In genomic region chr17:62478424-62478975, GRCh38 we compare ENCODE assay signal across 8 cellular contexts. TPM values are rescaled to one million over a fixed set of nuclear protein-coding genes. Genes with fewer than 3 reads are reported as not detected.
DNase-seq lines count a peak whose midpoint lies in the region; ATAC-seq, FAIRE-seq and TF ChIP-seq lines count a peak whose summit lies in the region.
"Not testable (repeated sequence)": the region's sequence is repeated elsewhere in the genome, so short reads cannot be mapped to it uniquely, and the experiment has no call there.

Gene TLK2, plus strand, starts transcription at chr17:62478825. Its CDS starts 2,301 bp downstream, at chr17:62481126.

- dilution Hi-C loops in IMR-90 (cut with HindIII; ENCODE audit: low sequenced_read_pairs, unreplicated experiment): not testable (repeated sequence)

- H2AFZ ChIP-seq in IMR-90 (replicated peaks; ENCODE audit: low read length, poor library complexity): peak within 1 kb of the TSS; percentile 49

- H2AK9ac ChIP-seq in IMR-90 (replicated peaks; ENCODE audit: low read depth, low read length, poor library complexity): peak within 1 kb of the TSS; percentile 81

- H4K91ac ChIP-seq in IMR-90 (ENCODE audit: insufficient read depth, low read depth, low read length): peak within 1 kb of the TSS; percentile 32; the same call in 1 of the 2 replicates

- not testable (repeated sequence) for H3K27me3 Mint-ChIP-seq in activated T-cell treated with anti-CD3 and anti-CD28 coated beads, Interleukin-2, amount 50 U/mL, for 4 hours (ENCODE audit: low read depth)

- peak within 1 kb of the TSS; percentile 82 for H3K23ac ChIP-seq in IMR-90 (ENCODE audit: low read depth, low read length)

- not testable (repeated sequence) for H2BK120ac ChIP-seq in IMR-90 (ENCODE audit: low read depth, low read length)

- POLR2A ChIA-PET in IMR-90 (lab: Charles Lee; ENCODE audit: unreplicated experiment): not testable (repeated sequence)

- H3K4me2 ChIP-seq in IMR-90 (ENCODE audit: low read depth, low read length): peak within 1 kb of the TSS; percentile 90

- H3K18ac ChIP-seq in IMR-90 (ENCODE audit: low read depth, low read length): peak within 1 kb of the TSS; percentile 23; the same call in 1 of the 2 replicates

- BruUV-seq in IMR-90 (replicated peaks; lab: Mats Ljungman, UMichigan): not testable (repeated sequence)

- not testable (repeated sequence) for H2BK20ac ChIP-seq in IMR-90 (ENCODE audit: low read depth, low read length)

- H3K79me1 ChIP-seq in IMR-90 (ENCODE audit: low read depth in 1 of 2, low read length in 2 of 2): peaks cover 10 to 21% of the 10 kb centered on the region in 2 experiments

- H2AK5ac ChIP-seq in IMR-90 (ENCODE audit: low read depth, low read length): peak within 1 kb of the TSS; percentile 73

- no CpG with 5 or more reads among the region's 69 CpGs for WGBS in IMR-90 (ENCODE audit: extremely low coverage in 2 of 2, insufficient read length in 1 of 2), 2 experiments

- H2BK15ac ChIP-seq in IMR-90 (ENCODE audit: low read depth, low read length): not testable (repeated sequence)

- peak within 1 kb of the TSS; percentile 83 for H3K14ac ChIP-seq in IMR-90 (replicated peaks; ENCODE audit: low read depth, low read length)

- H3K4me3 Mint-ChIP-seq in activated T-cell treated with anti-CD3 and anti-CD28 coated beads, Interleukin-2, amount 50 U/mL, for 4 hours: peak within 1 kb of the TSS; percentile 92

- peak within 1 kb of the TSS; percentile 60 for H2BK5ac ChIP-seq in IMR-90 (ENCODE audit: low read depth, low read length, poor library complexity, severe bottlenecking)

- H4K8ac ChIP-seq in IMR-90 (ENCODE audit: low read depth in 2 of 2, low read length in 2 of 2): peak within 1 kb of the TSS; percentile 62 to 72; a peak in 2 of 4 replicates

- H4K20me1 ChIP-seq in IMR-90 (ENCODE audit: insufficient read depth, low read length): not testable (repeated sequence)

- peak within 1 kb of the TSS; percentile 71 for H3K4ac ChIP-seq in IMR-90 (ENCODE audit: low read depth, low read length)

- H3K27ac ChIP-seq in IMR-90 (ENCODE audit: insufficient read depth, low read length) (peak within 1 kb of the TSS; percentile 81), Peyer's patch (peak within 1 kb of the TSS; percentile 93 to 98 (median 97))

- TF ChIP-seq RAD21 in IMR-90 (IDR thresholded peaks at IDR 0.05; ENCODE audit: low read length): not testable (repeated sequence)

- H3K9me3 ChIP-seq in IMR-90 (ENCODE audit: control insufficient read depth, insufficient read depth, low read length); Peyer's patch: not testable (repeated sequence)

- peak within 1 kb of the TSS; percentile 95 for H3K9ac ChIP-seq in IMR-90 (ENCODE audit: low read depth, low read length)

- H3K4me1 Mint-ChIP-seq in activated T-cell treated with anti-CD3 and anti-CD28 coated beads, Interleukin-2, amount 50 U/mL, for 4 hours (ENCODE audit: low read depth): peaks cover 30% of the 10 kb centered on the region

- in situ Hi-C loops in IMR-90 (cut with MboI; ENCODE audit: low sequenced_read_pairs): not testable (repeated sequence)

- ATAC-seq in GM21529 (IDR thresholded peaks at IDR 0.05; ENCODE audit: unreplicated experiment): peak; percentile 71
- peak; percentile 89 for ATAC-seq in IMR-90 (ENCODE audit: low read depth)
- ATAC-seq in activated T-cell treated with anti-CD3 and anti-CD28 coated beads, Interleukin-2, amount 50 U/mL, for 4 hours: peak; percentile 81 to 85

- H3K4me1 ChIP-seq in IMR-90 (ENCODE audit: control insufficient read depth, insufficient read depth, low read length): not testable (repeated sequence)
- H3K4me1 ChIP-seq in Peyer's patch: peaks cover 0 to 38% (median 3%) of the 10 kb centered on the region in 4 donors

- not testable (repeated sequence) for H3K27me3 ChIP-seq in IMR-90 (ENCODE audit: control insufficient read depth, insufficient read depth, low read length); Peyer's patch

- H3K9me3 Mint-ChIP-seq in activated T-cell treated with anti-CD3 and anti-CD28 coated beads, Interleukin-2, amount 50 U/mL, for 4 hours: not testable (repeated sequence)

- H3K56ac ChIP-seq in IMR-90 (ENCODE audit: extremely low read depth, insufficient read depth, low read length): peak within 1 kb of the TSS; percentile 79; the same call in 1 of the 2 replicates

- not testable (repeated sequence) for H3K36me3 Mint-ChIP-seq in activated T-cell treated with anti-CD3 and anti-CD28 coated beads, Interleukin-2, amount 50 U/mL, for 4 hours (ENCODE audit: insufficient read depth)

- TF ChIP-seq CTCF in D721Med (IDR thresholded peaks at IDR 0.05; ENCODE audit: insufficient read depth, missing control alignments); IMR-90 (conservative IDR thresholded peaks at IDR 0.05; ENCODE audit: low read depth, low read length); Peyer's patch (IDR thresholded peaks at IDR 0.05): not testable (repeated sequence)

- intact Hi-C loops in IMR-90 (cut with micrococcal nuclease): not testable (repeated sequence)

- CTCF ChIA-PET in IMR-90 (lab: Yijun Ruan, JAX): not testable (repeated sequence)

- not testable (repeated sequence) for H3K9me1 ChIP-seq in IMR-90 (ENCODE audit: insufficient read depth, low read length)

- H3K36me3 ChIP-seq in IMR-90 (ENCODE audit: control insufficient read depth, insufficient read depth, low read length); Peyer's patch: not testable (repeated sequence)

- FAIRE-seq in D721Med (lab: Jason Lieb, UNC): not testable (repeated sequence)

- H4K5ac ChIP-seq in IMR-90 (ENCODE audit: low read depth, low read length): peak within 1 kb of the TSS; percentile 89

- H3K4me3 ChIP-seq in IMR-90 (ENCODE audit: insufficient read depth, low read depth, low read length): peak within 1 kb of the TSS; percentile 89
- peak within 1 kb of the TSS; percentile 82 to 99 (median 92) for H3K4me3 ChIP-seq in Peyer's patch

- TF ChIP-seq POLR2A in IMR-90 (IDR thresholded peaks at IDR 0.05; ENCODE audit: low read depth, low read length) (peak; percentile 70), Peyer's patch (IDR thresholded peaks at IDR 0.05) (peak; percentile 17 to 58), erythroblast (IDR thresholded peaks at IDR 0.05; ENCODE audit: low read length) (peak; percentile 32)

- DNase-seq in D721Med (ENCODE audit: insufficient read length, low spot score) (peak; percentile 86), IMR-90 (peak; percentile 69), Peyer's patch (peak; percentile 81 to 91 (median 81)), erythroblast (lab: John Stamatoyannopoulos, UW) (peak; percentile 84 to 87), mucosa of gallbladder (ENCODE audit: low spot score) (peak; percentile 68)
- DNase-seq in activated T-cell treated with anti-CD3 and anti-CD28 coated beads, Interleukin-2, amount 50 U/mL, for 4 hours: peak; percentile 80
- peak; percentile 65 to 80 for DNase-seq in stimulated activated CD8-positive, alpha-beta memory T cell treated with anti-CD3 and anti-CD28 coated beads, Interleukin-2, amount 100 ng/mL, for 48 hours (ENCODE audit: low read depth in 2 of 2)

TF ChIP-seq in IMR-90, 13 proteins besides CTCF, POLR2A, EP300 and RAD21:
- TF ChIP-seq MAZ (IDR thresholded peaks at IDR 0.05; ENCODE audit: borderline replicate concordance, low read depth, low read length): peak; percentile 14; the same call in 1 of the 2 replicates

RNA-seq across cellular contexts. Expression of gene TLK2, which starts in this region (rescaled TPM):
- total RNA-seq in IMR-90 (2012; rRNA removed) (35.7 and 42.2 TPM in 2 replicates), Peyer's patch (10 to 100 TPM; 33.8 to 65.2 (median 49.3) TPM), mucosa of gallbladder (30.6 TPM)
- 34.2 and 39.4 TPM in 2 replicates for polyA plus RNA-seq in IMR-90 (2012; rRNA removed)
- polyA plus RNA-seq in IMR-90 (2012; cell fraction: cytosol; rRNA removed): 12.8 and 13.6 TPM in 2 replicates
- 6.6 and 45.8 TPM in 2 replicates for polyA plus RNA-seq in IMR-90 (2012; cell fraction: nucleus; rRNA removed; ENCODE audit: low replicate concordance)
- 10 to 100 TPM; 30.1 to 35.0 (median 33.1) TPM for total RNA-seq in activated T-cell treated with anti-CD3 and anti-CD28 coated beads, Interleukin-2, amount 50 U/mL, for 4 hours

Comparison
In these comparisons a context has a peak if more than half of its experiments do, and no peak if none do; other contexts are left out.
1. Peak in every context shown above with its lines: DNase-seq, ATAC-seq, H3K4me3 ChIP-seq and H3K27ac ChIP-seq.